21 cellular contexts compared by ENCODE assay signal in genomic region chr12:34290191-34290995, GRCh38.
DNase-seq lines count a peak whose midpoint lies in the region; ATAC-seq and TF ChIP-seq lines count a peak whose summit lies in the region.
"Had no signal": no experiment of that assay in that cellular context is flagged by ENCODE, and none has a peak within 500 bp of the region (broad histone marks: within the 10 kb centered on the region; RNA-seq: fewer than 3 reads in every experiment).

No MANE protein-coding gene starts in this region.

- H3K36me3 ChIP-seq in KMS-11 (ENCODE audit: insufficient read depth), result no peaks in the 10 kb centered on the region
- no peaks in the 10 kb centered on the region for H3K36me3 ChIP-seq in endodermal cell (ENCODE audit: control insufficient read depth, insufficient read depth, low read length)
- H3K36me3 ChIP-seq: thoracic aorta had no signal

- no peak overlapping the region for H3K9ac ChIP-seq in KMS-11
- H3K9ac ChIP-seq in endodermal cell (ENCODE audit: extremely low read depth, low read length, poor library complexity, severe bottlenecking), result no peak overlapping the region

- H3K4me1 ChIP-seq in KMS-11 (ENCODE audit: low read depth, poor library complexity, severe bottlenecking), result no peaks in the 10 kb centered on the region
- no peaks in the 10 kb centered on the region for H3K4me1 ChIP-seq in endodermal cell (ENCODE audit: control insufficient read depth, insufficient read depth, low read length)

- no peaks in the 10 kb centered on the region for H3K4me1 Mint-ChIP-seq in activated T-cell treated with anti-CD3 and anti-CD28 coated beads, Interleukin-2, amount 50 U/mL, for 24 hours (ENCODE audit: low read depth)
- H3K4me1 Mint-ChIP-seq in activated T-cell treated with anti-CD3 and anti-CD28 coated beads, Interleukin-2, amount 50 U/mL, for 72 hours (ENCODE audit: low read depth), result no peaks in the 10 kb centered on the region
- no peaks in the 10 kb centered on the region for H3K4me1 Mint-ChIP-seq in endodermal cell

- H3K27ac ChIP-seq in KMS-11 (no peak overlapping the region), endodermal cell (ENCODE audit: low read depth, low read length) (no peak overlapping the region)
- H3K27ac ChIP-seq: thoracic aorta had no signal

- H3K4me3 Mint-ChIP-seq in activated T-cell treated with anti-CD3 and anti-CD28 coated beads, Interleukin-2, amount 50 U/mL, for 24 hours, result no peak overlapping the region
- H3K4me3 Mint-ChIP-seq in activated T-cell treated with anti-CD3 and anti-CD28 coated beads, Interleukin-2, amount 50 U/mL, for 72 hours, result no peak overlapping the region
- H3K4me3 Mint-ChIP-seq in endodermal cell, result no peak overlapping the region

- intact Hi-C loops in posterior vena cava (cut with DNase I), result no loop called here

- no peaks in the 10 kb centered on the region for H4K20me1 ChIP-seq in KMS-11 (ENCODE audit: insufficient read depth)

- TF ChIP-seq CTCF in KMS-11 (conservative IDR thresholded peaks at IDR 0.05; ENCODE audit: low read depth, low read length), result no peak
- no peak for TF ChIP-seq CTCF in endodermal cell (conservative IDR thresholded peaks at IDR 0.05)

- H3K27me3 Mint-ChIP-seq in activated T-cell treated with anti-CD3 and anti-CD28 coated beads, Interleukin-2, amount 50 U/mL, for 24 hours, result no peaks in the 10 kb centered on the region
- no peaks in the 10 kb centered on the region for H3K27me3 Mint-ChIP-seq in activated T-cell treated with anti-CD3 and anti-CD28 coated beads, Interleukin-2, amount 50 U/mL, for 72 hours (ENCODE audit: low read depth)
- no peaks in the 10 kb centered on the region for H3K27me3 Mint-ChIP-seq in endodermal cell (ENCODE audit: insufficient read depth)

- peaks cover 47% of the 10 kb centered on the region for H3K9me3 ChIP-seq in endodermal cell (ENCODE audit: control insufficient read depth, low read length)
- H3K9me3 ChIP-seq: thoracic aorta had no signal

- H3K4me2 ChIP-seq in KMS-11, result peak overlapping the region; percentile 39; the same call in 1 of the 2 replicates

- H3K4me3 ChIP-seq in KMS-11 (IDR thresholded peaks at IDR 0.05; ENCODE audit: insufficient read depth, low read depth, low read length) (no peak overlapping the region), endodermal cell (ENCODE audit: low read length) (no peak overlapping the region)
- H3K4me3 ChIP-seq: thoracic aorta had no signal

- no peaks in the 10 kb centered on the region for H3K79me2 ChIP-seq in KMS-11 (ENCODE audit: insufficient read depth, low read depth)

- ATAC-seq in activated T-cell treated with anti-CD3 and anti-CD28 coated beads, Interleukin-2, amount 50 U/mL, for 72 hours (replicated peaks in 1 of 2), result no peak
- ATAC-seq: stimulated activated naive CD8-positive, alpha-beta T cell treated with anti-CD3 and anti-CD28 coated beads, Interleukin-15, Interleukin-2, amounts not matched to agents 100 U/mL and 50 U/mL, for 24 hours had no signal

- no peak overlapping the region for H3K27ac Mint-ChIP-seq in activated T-cell treated with anti-CD3 and anti-CD28 coated beads, Interleukin-2, amount 50 U/mL, for 24 hours
- no peak overlapping the region for H3K27ac Mint-ChIP-seq in activated T-cell treated with anti-CD3 and anti-CD28 coated beads, Interleukin-2, amount 50 U/mL, for 72 hours
- H3K27ac Mint-ChIP-seq in endodermal cell, result no peak overlapping the region

- peaks cover 48% of the 10 kb centered on the region for H3K9me3 Mint-ChIP-seq in activated T-cell treated with anti-CD3 and anti-CD28 coated beads, Interleukin-2, amount 50 U/mL, for 24 hours
- H3K9me3 Mint-ChIP-seq in activated T-cell treated with anti-CD3 and anti-CD28 coated beads, Interleukin-2, amount 50 U/mL, for 72 hours, result peaks cover 20 to 31% of the 10 kb centered on the region in 2 donors
- H3K9me3 Mint-ChIP-seq in endodermal cell, result no peaks in the 10 kb centered on the region

- H2AFZ ChIP-seq in KMS-11 (ENCODE audit: low read depth), result peak overlapping the region; percentile 68

- H3K27me3 ChIP-seq in KMS-11 (ENCODE audit: insufficient read depth, low read depth), result no peaks in the 10 kb centered on the region
- H3K27me3 ChIP-seq in endodermal cell (ENCODE audit: control insufficient read depth, insufficient read depth, low read length, poor library complexity, severe bottlenecking), result no peaks in the 10 kb centered on the region

- peak; percentile 15 for DNase-seq in activated T-cell treated with anti-CD3 and anti-CD28 coated beads, Interleukin-2, amount 50 U/mL, for 24 hours
- DNase-seq in activated T-cell treated with anti-CD3 and anti-CD28 coated beads, Interleukin-2, amount 50 U/mL, for 72 hours, result no peak
- DNase-seq in endodermal cell (peak; percentile 18), posterior vena cava (ENCODE audit: low spot score) (peak; percentile 63), GDM1 (lab: John Stamatoyannopoulos, UW) (no peak), NOMO-1 (lab: John Stamatoyannopoulos, UW; ENCODE audit: unreplicated experiment in 2 of 2) (no peak), iPS-NIHi11 (ENCODE audit: low spot score) (no peak)
- DNase-seq: 8988T; activated CD4-positive, alpha-beta T cell treated with anti-CD3 and anti-CD28 coated beads for 4 hours; activated CD8-positive, alpha-beta memory T cell treated with anti-CD3 and anti-CD28 coated beads for 24 hours; activated naive CD4-positive, alpha-beta T cell treated with Interleukin-2 at 50 U/mL for 16 hours; effector memory CD4-positive, alpha-beta T cell; GF-D8; HCEC 1CT; NCI-H1105; NCI-H1930; NCI-H2227 treated with DMSO at 0.1 percent for 48 hours; NCI-H69; stimulated activated naive CD8-positive, alpha-beta T cell treated with anti-CD3 and anti-CD28 coated beads, Interleukin-15, Interleukin-2, amounts not matched to agents 100 U/mL and 50 U/mL, for 24 hours had no signal

- WGBS in endodermal cell (ENCODE audit: insufficient coverage in 1 of 2, insufficient read length in 1 of 2), 2 experiments, result 70 to 73% methylated on average over 26 to 33 of the region's 33 CpGs

- peaks cover 3% of the 10 kb centered on the region for H3K36me3 Mint-ChIP-seq in activated T-cell treated with anti-CD3 and anti-CD28 coated beads, Interleukin-2, amount 50 U/mL, for 24 hours (ENCODE audit: low read depth)
- H3K36me3 Mint-ChIP-seq in activated T-cell treated with anti-CD3 and anti-CD28 coated beads, Interleukin-2, amount 50 U/mL, for 72 hours (ENCODE audit: insufficient read depth in 2 of 2), result peaks cover 2 to 51% of the 10 kb centered on the region in 2 donors
- H3K36me3 Mint-ChIP-seq in endodermal cell (ENCODE audit: low read depth), result peaks cover 17% of the 10 kb centered on the region

Comparison
In these comparisons a context has a peak if more than half of its experiments do, and no peak if none do; other contexts are left out.
1. DNase-seq: peak in activated T-cell treated with anti-CD3 and anti-CD28 coated beads, Interleukin-2, amount 50 U/mL, for 24 hours (single experiment), endodermal cell (single experiment) and posterior vena cava (single experiment); none in activated T-cell treated with anti-CD3 and anti-CD28 coated beads, Interleukin-2, amount 50 U/mL, for 72 hours (0 of 2), GDM1 (single experiment), NOMO-1 (0 of 2) and iPS-NIHi11 (single experiment).